1 cellular context compared by ENCODE assay signal in genomic region chr1:214463596-214463995, GRCh38.
TF ChIP-seq lines count a peak whose summit lies in the region.

No MANE protein-coding gene starts in this region.

TF ChIP-seq in WTC11, 78 proteins besides CTCF, POLR2A, EP300 and RAD21 (continued from another document):
- TF ChIP-seq AFF4 (CRISPR knock-in tag; IDR thresholded peaks at IDR 0.05; ENCODE audit: borderline replicate concordance) = no peak
- TF ChIP-seq, protein P1, sequence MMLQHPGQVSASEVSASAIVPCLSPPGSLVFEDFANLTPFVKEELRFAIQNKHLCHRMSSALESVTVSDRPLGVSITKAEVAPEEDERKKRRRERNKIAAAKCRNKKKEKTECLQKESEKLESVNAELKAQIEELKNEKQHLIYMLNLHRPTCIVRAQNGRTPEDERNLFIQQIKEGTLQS (CRISPR knock-in tag; conservative IDR thresholded peaks at IDR 0.05) = no peak
- no peak for TF ChIP-seq TCF7 (CRISPR knock-in tag; IDR thresholded peaks at IDR 0.05; ENCODE audit: low read depth)
- TF ChIP-seq NR1H2 (CRISPR knock-in tag; IDR thresholded peaks at IDR 0.05) = no peak
- TF ChIP-seq FOXJ3 (CRISPR knock-in tag; IDR thresholded peaks at IDR 0.05; ENCODE audit: borderline replicate concordance) = no peak
- TF ChIP-seq, protein P2, sequence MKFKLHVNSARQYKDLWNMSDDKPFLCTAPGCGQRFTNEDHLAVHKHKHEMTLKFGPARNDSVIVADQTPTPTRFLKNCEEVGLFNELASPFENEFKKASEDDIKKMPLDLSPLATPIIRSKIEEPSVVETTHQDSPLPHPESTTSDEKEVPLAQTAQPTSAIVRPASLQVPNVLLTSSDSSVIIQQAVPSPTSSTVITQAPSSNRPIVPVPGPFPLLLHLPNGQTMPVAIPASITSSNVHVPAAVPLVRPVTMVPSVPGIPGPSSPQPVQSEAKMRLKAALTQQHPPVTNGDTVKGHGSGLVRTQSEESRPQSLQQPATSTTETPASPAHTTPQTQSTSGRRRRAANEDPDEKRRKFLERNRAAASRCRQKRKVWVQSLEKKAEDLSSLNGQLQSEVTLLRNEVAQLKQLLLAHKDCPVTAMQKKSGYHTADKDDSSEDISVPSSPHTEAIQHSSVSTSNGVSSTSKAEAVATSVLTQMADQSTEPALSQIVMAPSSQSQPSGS (CRISPR knock-in tag; IDR thresholded peaks at IDR 0.05; ENCODE audit: borderline replicate concordance, low read depth) = no peak
- no peak for TF ChIP-seq PRDM15 (CRISPR knock-in tag; IDR thresholded peaks at IDR 0.05)
- no peak for TF ChIP-seq SMAD4 (CRISPR knock-in tag; IDR thresholded peaks at IDR 0.05)
- no peak for TF ChIP-seq TEAD1 (CRISPR knock-in tag; IDR thresholded peaks at IDR 0.05)
- no peak for TF ChIP-seq ZNF423 (CRISPR knock-in tag; IDR thresholded peaks at IDR 0.05)
- TF ChIP-seq, protein P3, sequence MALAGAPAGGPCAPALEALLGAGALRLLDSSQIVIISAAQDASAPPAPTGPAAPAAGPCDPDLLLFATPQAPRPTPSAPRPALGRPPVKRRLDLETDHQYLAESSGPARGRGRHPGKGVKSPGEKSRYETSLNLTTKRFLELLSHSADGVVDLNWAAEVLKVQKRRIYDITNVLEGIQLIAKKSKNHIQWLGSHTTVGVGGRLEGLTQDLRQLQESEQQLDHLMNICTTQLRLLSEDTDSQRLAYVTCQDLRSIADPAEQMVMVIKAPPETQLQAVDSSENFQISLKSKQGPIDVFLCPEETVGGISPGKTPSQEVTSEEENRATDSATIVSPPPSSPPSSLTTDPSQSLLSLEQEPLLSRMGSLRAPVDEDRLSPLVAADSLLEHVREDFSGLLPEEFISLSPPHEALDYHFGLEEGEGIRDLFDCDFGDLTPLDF (CRISPR knock-in tag; IDR thresholded peaks at IDR 0.05) = no peak
- TF ChIP-seq ZBTB21 (CRISPR knock-in tag; IDR thresholded peaks at IDR 0.05; ENCODE audit: borderline replicate concordance) = no peak
TF ChIP-seq in WTC11: peak in this region for 0.
